ENCODE assay signal across 1 cellular context in genomic region chr15:41930221-41930866, GRCh38.
TF ChIP-seq lines count a peak whose summit lies in the region.

No MANE protein-coding gene starts in this region.

TF ChIP-seq in IMR-90, 13 proteins besides CTCF, POLR2A, EP300 and RAD21 (continued from another document):
- no peak for TF ChIP-seq ELK1 (IDR thresholded peaks at IDR 0.05; ENCODE audit: borderline replicate concordance, low read depth, low read length)
- TF ChIP-seq NFE2L2 (IDR thresholded peaks at IDR 0.05; ENCODE audit: low read depth, low read length) = no peak
- TF ChIP-seq RFX5 (IDR thresholded peaks at IDR 0.05; ENCODE audit: low read depth, low read length) = peak; percentile 29; the same call in 1 of the 2 replicates
